9 cellular contexts compared by ENCODE assay signal in genomic region chr12:91361864-91362263, GRCh38.
A peak's percentile ranks its signal among the peaks of the same experiment; 100 is the strongest.
DNase-seq lines count a peak whose midpoint lies in the region; ATAC-seq and TF ChIP-seq lines count a peak whose summit lies in the region.
"Had no signal": no experiment of that assay in that cellular context is flagged by ENCODE, and none has a peak within 500 bp of the region (broad histone marks: within the 10 kb centered on the region; RNA-seq: fewer than 3 reads in every experiment).

No MANE protein-coding gene starts in this region.

- H3K9me3 Mint-ChIP-seq in activated naive CD8-positive, alpha-beta T cell treated with anti-CD3 and anti-CD28 coated beads, Interleukin-2, amount 50 U/mL, for 24 hours = no peaks in the 10 kb centered on the region
- H3K9me3 Mint-ChIP-seq: activated naive CD4-positive, alpha-beta T cell treated with anti-CD3 and anti-CD28 coated beads, Interleukin-2, amount 50 U/mL, for 72 hours had no signal

- no peak overlapping the region for H3K4me3 ChIP-seq in WERI-Rb-1 (ENCODE audit: low read depth, low read length)
- no peak overlapping the region for H3K4me3 ChIP-seq in tibial artery

- no peaks in the 10 kb centered on the region for H3K36me3 Mint-ChIP-seq in activated naive CD8-positive, alpha-beta T cell treated with anti-CD3 and anti-CD28 coated beads, Interleukin-2, amount 50 U/mL, for 24 hours (ENCODE audit: low read depth)
- H3K36me3 Mint-ChIP-seq: activated naive CD4-positive, alpha-beta T cell treated with anti-CD3 and anti-CD28 coated beads, Interleukin-2, amount 50 U/mL, for 72 hours had no signal

- ATAC-seq in activated naive CD8-positive, alpha-beta T cell treated with anti-CD3 and anti-CD28 coated beads, Interleukin-2, amount 50 U/mL, for 24 hours = no peak

- intact Hi-C loops in tibial artery (cut with DNase I; ENCODE audit: low total_unique reads) = loop anchor here (10.0 kb wide), 1 partner anchor 1293 kb away; no protein-coding TSS in a partner anchor

- H3K27ac ChIP-seq in WERI-Rb-1 (no peak overlapping the region), tibial artery (no peak overlapping the region)

- DNase-seq in SKM-1 (lab: John Stamatoyannopoulos, UW; ENCODE audit: unreplicated experiment) = peak; percentile 3
- no peak for DNase-seq in SKM-1 treated with dmso at 0.1 percent for 144 hours (lab: John Stamatoyannopoulos, UW; ENCODE audit: unreplicated experiment)
- peak; percentile 68 for DNase-seq in NAMALWA (ENCODE audit: low spot score)
- DNase-seq in WERI-Rb-1 = no peak
- DNase-seq in iPS-NIHi11 (ENCODE audit: low spot score) = peak; percentile 17
- no peak for DNase-seq in tibial artery
- DNase-seq in stimulated activated CD4-positive, alpha-beta T cell treated with anti-CD3 and anti-CD28 coated beads, Interleukin-1b, Interleukin-23, amount 100 ng/mL, for 48 hours = no peak
- no peak for DNase-seq in activated naive CD8-positive, alpha-beta T cell treated with anti-CD3 and anti-CD28 coated beads, Interleukin-2, amount 50 U/mL, for 24 hours

- no peak overlapping the region for H3K4me3 Mint-ChIP-seq in activated naive CD8-positive, alpha-beta T cell treated with anti-CD3 and anti-CD28 coated beads, Interleukin-2, amount 50 U/mL, for 24 hours

- H3K4me1 ChIP-seq in tibial artery = no peaks in the 10 kb centered on the region

- no peaks in the 10 kb centered on the region for H3K4me1 Mint-ChIP-seq in activated naive CD8-positive, alpha-beta T cell treated with anti-CD3 and anti-CD28 coated beads, Interleukin-2, amount 50 U/mL, for 24 hours

- H3K27me3 ChIP-seq in WERI-Rb-1 (ENCODE audit: insufficient read depth, low read depth, severe bottlenecking) = no peaks in the 10 kb centered on the region
- H3K27me3 ChIP-seq in tibial artery = no peaks in the 10 kb centered on the region

- 0 out of 2 replicates have a peak, but pooled peaks have one; percentile 16 for TF ChIP-seq CTCF in WERI-Rb-1 (IDR thresholded peaks at IDR 0.05; ENCODE audit: low read depth, low read length)
- peak; percentile 61 to 76 for TF ChIP-seq CTCF in tibial artery (IDR thresholded peaks at IDR 0.05)

- H3K9me3 ChIP-seq in WERI-Rb-1 (ENCODE audit: severe bottlenecking) = no peaks in the 10 kb centered on the region
- H3K9me3 ChIP-seq in tibial artery = no peaks in the 10 kb centered on the region

- no peaks in the 10 kb centered on the region for H3K27me3 Mint-ChIP-seq in activated naive CD8-positive, alpha-beta T cell treated with anti-CD3 and anti-CD28 coated beads, Interleukin-2, amount 50 U/mL, for 24 hours

- no peaks in the 10 kb centered on the region for H3K36me3 ChIP-seq in WERI-Rb-1
- H3K36me3 ChIP-seq in tibial artery = no peaks in the 10 kb centered on the region

- H3K27ac Mint-ChIP-seq in activated naive CD8-positive, alpha-beta T cell treated with anti-CD3 and anti-CD28 coated beads, Interleukin-2, amount 50 U/mL, for 24 hours = no peak overlapping the region

Comparison
In these comparisons a context has a peak if more than half of its experiments do, and no peak if none do; other contexts are left out.
1. DNase-seq: peak in SKM-1 (single experiment), NAMALWA (single experiment) and iPS-NIHi11 (single experiment); none in SKM-1 treated with dmso at 0.1 percent for 144 hours (single experiment), WERI-Rb-1 (single experiment), tibial artery (0 of 2), stimulated activated CD4-positive, alpha-beta T cell treated with anti-CD3 and anti-CD28 coated beads, Interleukin-1b, Interleukin-23, amount 100 ng/mL, for 48 hours (single experiment) and activated naive CD8-positive, alpha-beta T cell treated with anti-CD3 and anti-CD28 coated beads, Interleukin-2, amount 50 U/mL, for 24 hours (single experiment).